17 cellular contexts compared by ENCODE assay signal in genomic region chr12:27531916-27532315, GRCh38. TPM values are rescaled to one million over a fixed set of nuclear protein-coding genes. Genes with fewer than 3 reads are reported as not detected.
DNase-seq lines count a peak whose midpoint lies in the region; ATAC-seq and TF ChIP-seq lines count a peak whose summit lies in the region.
"Had no signal": no experiment of that assay in that cellular context is flagged by ENCODE, and none has a peak within 500 bp of the region (broad histone marks: within the 10 kb centered on the region; RNA-seq: fewer than 3 reads in every experiment).

No MANE protein-coding gene starts in this region.

- H3K27ac ChIP-seq in mammary epithelial cell (ENCODE audit: insufficient read depth, low read depth, low read length) (no peak overlapping the region), angular gyrus (ENCODE audit: low read depth, low read length) (peak overlapping the region; percentile 14), substantia nigra (ENCODE audit: low read depth, low read length, poor library complexity, severe bottlenecking) (peak overlapping the region; percentile 42)

- no peaks in the 10 kb centered on the region for H3K9me3 ChIP-seq in mammary epithelial cell (replicated peaks; ENCODE audit: insufficient read depth, low read length)
- H3K9me3 ChIP-seq: HAP-1 had no signal

- in situ Hi-C loops in mammary epithelial cell (cut with MboI; ENCODE audit: low sequenced_read_pairs in 2 of 2): no loop called here

- WGBS in mammary epithelial cell (ENCODE audit: low coverage, missing lambda C conversion rate): 78% methylated on average over 4 of the region's 4 CpGs

- H3K4me2 ChIP-seq in mammary epithelial cell (ENCODE audit: insufficient read depth, low read depth, low read length): no peak overlapping the region

- H3K9ac ChIP-seq in mammary epithelial cell (ENCODE audit: insufficient read depth, low read length): no peak overlapping the region

- POLR2A ChIA-PET in MCF 10A (lab: Yijun Ruan, JAX): interaction anchor here (0.8 to 4.6 kb wide), 8 partner anchors 8 to 95 kb away, joined by 3 to 25 read pairs (median 4); partner anchors contain the start of gene PPFIBP1

- no peak overlapping the region for H3K4me3 Mint-ChIP-seq in MCF 10A (ENCODE audit: unreplicated experiment)
- no peak overlapping the region for H3K4me3 Mint-ChIP-seq in activated T-cell treated with anti-CD3 and anti-CD28 coated beads, Interleukin-2, amount 50 U/mL, for 4 hours

- H4K20me1 ChIP-seq in mammary epithelial cell (ENCODE audit: insufficient read depth, low read length): no peaks in the 10 kb centered on the region

- H3K4me3 ChIP-seq in mammary epithelial cell (replicated peaks in 1 of 3; ENCODE audit: insufficient read depth in 1 of 3, low read depth in 2 of 3, low read length in 3 of 3) (no peak overlapping the region), fibroblast of mammary gland (ENCODE audit: control insufficient read depth, low read depth, low read length) (no peak overlapping the region)
- H3K4me3 ChIP-seq: HAP-1 had no signal

- no peaks in the 10 kb centered on the region for H3K27me3 ChIP-seq in mammary epithelial cell (ENCODE audit: insufficient read depth, low read length)

- H3K9me3 Mint-ChIP-seq in MCF 10A (ENCODE audit: unreplicated experiment): peaks cover 7% of the 10 kb centered on the region
- H3K9me3 Mint-ChIP-seq in activated T-cell treated with anti-CD3 and anti-CD28 coated beads, Interleukin-2, amount 50 U/mL, for 4 hours: no peaks in the 10 kb centered on the region

- no peak for ATAC-seq in activated T-cell treated with anti-CD3 and anti-CD28 coated beads, Interleukin-2, amount 50 U/mL, for 4 hours
- no peak for ATAC-seq in HG02610 (IDR thresholded peaks at IDR 0.05; ENCODE audit: unreplicated experiment)

- intact Hi-C loops in MCF 10A (cut with micrococcal nuclease) (no loop called here), mammary epithelial cell (cut with micrococcal nuclease) (no loop called here)

- H3K4me1 Mint-ChIP-seq in MCF 10A (ENCODE audit: insufficient read depth, unreplicated experiment): peaks cover 23% of the 10 kb centered on the region
- peaks cover 25% of the 10 kb centered on the region for H3K4me1 Mint-ChIP-seq in activated T-cell treated with anti-CD3 and anti-CD28 coated beads, Interleukin-2, amount 50 U/mL, for 4 hours (ENCODE audit: low read depth)

- BruUV-seq in MCF 10A (replicated peaks; lab: Mats Ljungman, UMichigan) (no TSS peak), mammary epithelial cell (replicated peaks; lab: Mats Ljungman, UMichigan) (no TSS peak)

- CTCF ChIA-PET in MCF 10A (lab: Yijun Ruan, JAX) (interaction anchor here (0.6 to 3.5 kb wide), 4 partner anchors 9 to 530 kb away, joined by 3 to 14 read pairs (median 4); no protein-coding TSS in a partner anchor), mammary epithelial cell (lab: Charles Lee; ENCODE audit: low non-redundant PET) (no interaction called here)

- no peaks in the 10 kb centered on the region for H3K36me3 ChIP-seq in mammary epithelial cell (ENCODE audit: insufficient read depth, low read length)
- H3K36me3 ChIP-seq: HAP-1 had no signal

- peak; percentile 36 for DNase-seq in MCF 10A (ENCODE audit: unreplicated experiment)
- no peak for DNase-seq in mammary epithelial cell
- DNase-seq in fibroblast of mammary gland (ENCODE audit: low read depth): peak; percentile 51
- DNase-seq in substantia nigra (lab: John Stamatoyannopoulos, UW): no peak
- DNase-seq in activated T-cell treated with anti-CD3 and anti-CD28 coated beads, Interleukin-2, amount 50 U/mL, for 4 hours: no peak
- no peak for DNase-seq in activated naive CD4-positive, alpha-beta T cell (lab: John Stamatoyannopoulos, UW)
- DNase-seq: C1 segment of cervical spinal cord, DND-41, KBM-7, NCI-H1048, NCI-H1436 treated with DMSO at 0.1 percent for 48 hours, NCI-H2081, NCI-H2227 treated with DMSO at 0.1 percent for 48 hours, NCI-H524 had no signal

- H3K27me3 Mint-ChIP-seq in MCF 10A (ENCODE audit: insufficient read depth, unreplicated experiment): no peaks in the 10 kb centered on the region
- H3K27me3 Mint-ChIP-seq in activated T-cell treated with anti-CD3 and anti-CD28 coated beads, Interleukin-2, amount 50 U/mL, for 4 hours (ENCODE audit: low read depth): no peaks in the 10 kb centered on the region

- peaks cover 99% of the 10 kb centered on the region for H3K79me2 ChIP-seq in mammary epithelial cell (ENCODE audit: insufficient read depth, low read length)

- dilution Hi-C loops in mammary epithelial cell (cut with HindIII; ENCODE audit: low sequenced_read_pairs): no loop called here

- H2AFZ ChIP-seq in mammary epithelial cell (ENCODE audit: low read depth, low read length): no peak overlapping the region

- H3K27ac Mint-ChIP-seq in MCF 10A (ENCODE audit: low read depth, unreplicated experiment): peak overlapping the region; percentile 27

- TF ChIP-seq CTCF in MCF 10A (IDR thresholded peaks at IDR 0.05; ENCODE audit: unreplicated experiment) (no peak), mammary epithelial cell (conservative IDR thresholded peaks at IDR 0.05 in 1 of 2, IDR thresholded peaks at IDR 0.05 in 1 of 2; ENCODE audit: extremely low read depth in 1 of 2, insufficient read depth in 1 of 2, low read depth in 1 of 2, low read length in 2 of 2) (no peak), fibroblast of mammary gland (conservative IDR thresholded peaks at IDR 0.05; ENCODE audit: control insufficient read depth, insufficient read depth, low read depth, low read length) (no peak)

- peaks cover 21% of the 10 kb centered on the region for H3K4me1 ChIP-seq in mammary epithelial cell (ENCODE audit: insufficient read depth, low read length)

- no peaks in the 10 kb centered on the region for H3K36me3 Mint-ChIP-seq in MCF 10A (ENCODE audit: insufficient read depth, unreplicated experiment)
- no peaks in the 10 kb centered on the region for H3K36me3 Mint-ChIP-seq in activated T-cell treated with anti-CD3 and anti-CD28 coated beads, Interleukin-2, amount 50 U/mL, for 4 hours (ENCODE audit: insufficient read depth)

RNA-seq across cellular contexts. Expression of gene PPFIBP1, which starts 7.9 kb away (rescaled TPM):
- total RNA-seq in MCF 10A (2022): 82.6 and 87.7 TPM in 2 replicates
- total RNA-seq in mammary epithelial cell: 100 to 1,000 TPM; 114 to 136 TPM
- 41.2 TPM for polyA plus RNA-seq in mammary epithelial cell
- 266 TPM for polyA minus RNA-seq in mammary epithelial cell
- 10 to 100 TPM in 2 of 3 donors, 1 to 10 TPM in 1; 7.4 to 11.6 (median 10.9) TPM for total RNA-seq in activated T-cell treated with anti-CD3 and anti-CD28 coated beads, Interleukin-2, amount 50 U/mL, for 4 hours

Comparison
In these comparisons a context has a peak if more than half of its experiments do, and no peak if none do; other contexts are left out.
1. DNase-seq: peak in MCF 10A (single experiment) and fibroblast of mammary gland (single experiment); none in mammary epithelial cell (single experiment), substantia nigra (0 of 49), activated T-cell treated with anti-CD3 and anti-CD28 coated beads, Interleukin-2, amount 50 U/mL, for 4 hours (single experiment) and activated naive CD4-positive, alpha-beta T cell (0 of 4).